Comparison of ENCODE assay signal across 8 cellular contexts in the genomic region with DNA sequence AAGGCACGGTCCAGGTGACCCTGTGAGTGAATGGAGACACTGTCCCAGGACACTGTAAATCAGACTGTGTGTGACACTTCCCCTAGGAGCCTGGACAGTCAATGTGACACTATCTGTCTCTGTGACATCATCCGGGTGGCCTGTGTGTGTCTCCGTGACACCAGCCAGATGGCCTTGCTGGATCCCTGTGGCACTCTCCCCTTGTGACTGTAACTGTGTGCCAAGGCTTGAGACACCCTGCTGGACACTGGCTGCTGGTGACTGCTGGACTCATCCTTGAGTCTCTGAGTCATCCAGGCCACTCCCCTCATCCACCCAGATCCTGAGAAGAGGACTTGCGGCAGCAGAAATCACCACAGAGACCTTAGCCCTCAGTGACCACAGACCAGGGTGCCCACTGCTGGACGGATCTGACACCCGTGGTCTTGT. TPM values are rescaled to one million over a fixed set of nuclear protein-coding genes. Genes with fewer than 3 reads are reported as not detected.
A peak's percentile ranks its signal among the peaks of the same experiment; 100 is the strongest.
DNase-seq lines count a peak whose midpoint lies in the region; ATAC-seq and TF ChIP-seq lines count a peak whose summit lies in the region.

No MANE protein-coding gene starts in this region.

- H3K4me3 Mint-ChIP-seq in WTC11, result no peak overlapping the region
- H3K4me3 Mint-ChIP-seq in Calu3 (ENCODE audit: low read depth, unreplicated experiment), result no peak overlapping the region

- H3K4me1 Mint-ChIP-seq in WTC11, result peaks cover 22% of the 10 kb centered on the region
- peaks cover 9% of the 10 kb centered on the region for H3K4me1 Mint-ChIP-seq in Calu3 (ENCODE audit: low read depth, unreplicated experiment)

- BruUV-seq in Calu3 (replicated peaks; lab: Mats Ljungman, UMichigan), result no TSS peak

- intact Hi-C loops in Calu3 (cut with micrococcal nuclease; ENCODE audit: unreplicated experiment), result no loop called here
- intact Hi-C loops in posterior vena cava (cut with DNase I), result no loop called here

- H3K36me3 Mint-ChIP-seq in WTC11 (no peaks in the 10 kb centered on the region), Calu3 (ENCODE audit: insufficient read depth, unreplicated experiment) (peaks cover 9% of the 10 kb centered on the region)

- POLR2A ChIA-PET in WTC11 (lab: Charles Lee), result no interaction called here

- no peaks in the 10 kb centered on the region; the same call in 1 of the 2 replicates for H3K9me3 Mint-ChIP-seq in WTC11
- no peaks in the 10 kb centered on the region for H3K9me3 Mint-ChIP-seq in Calu3 (ENCODE audit: low read depth, unreplicated experiment)

- TF ChIP-seq CTCF in WTC11 (IDR thresholded peaks at IDR 0.05) (no peak), Calu3 (IDR thresholded peaks at IDR 0.05; ENCODE audit: unreplicated experiment) (no peak)

- H3K27me3 Mint-ChIP-seq in WTC11 (ENCODE audit: low read depth) (no peaks in the 10 kb centered on the region), Calu3 (ENCODE audit: unreplicated experiment) (peaks cover 90% of the 10 kb centered on the region)

- CTCF ChIA-PET in WTC11 (lab: Charles Lee), result no interaction called here
- CTCF ChIA-PET in Calu3 (lab: Charles Lee), result no interaction called here

- ATAC-seq in WTC11, result no peak

- peak; percentile 26 for DNase-seq in H4 (ENCODE audit: low spot score)
- DNase-seq in WTC11 (ENCODE audit: low spot score), result no peak
- DNase-seq in globus pallidus (ENCODE audit: low spot score), result peak; percentile 99
- peak; percentile 98 for DNase-seq in putamen (ENCODE audit: low spot score)
- no peak for DNase-seq in Calu3
- DNase-seq in mucosa of gallbladder (ENCODE audit: low spot score), result no peak
- DNase-seq in NCI-H2227 treated with DMSO at 0.1 percent for 48 hours (lab: John Stamatoyannopoulos, UW), result no peak
- DNase-seq in posterior vena cava (ENCODE audit: low spot score), result no peak

- H3K27ac Mint-ChIP-seq in WTC11 (peak overlapping the region; percentile 85), Calu3 (ENCODE audit: unreplicated experiment) (no peak overlapping the region)

TF ChIP-seq in WTC11, 78 proteins besides CTCF, POLR2A, EP300 and RAD21:
- TF ChIP-seq, protein P1, sequence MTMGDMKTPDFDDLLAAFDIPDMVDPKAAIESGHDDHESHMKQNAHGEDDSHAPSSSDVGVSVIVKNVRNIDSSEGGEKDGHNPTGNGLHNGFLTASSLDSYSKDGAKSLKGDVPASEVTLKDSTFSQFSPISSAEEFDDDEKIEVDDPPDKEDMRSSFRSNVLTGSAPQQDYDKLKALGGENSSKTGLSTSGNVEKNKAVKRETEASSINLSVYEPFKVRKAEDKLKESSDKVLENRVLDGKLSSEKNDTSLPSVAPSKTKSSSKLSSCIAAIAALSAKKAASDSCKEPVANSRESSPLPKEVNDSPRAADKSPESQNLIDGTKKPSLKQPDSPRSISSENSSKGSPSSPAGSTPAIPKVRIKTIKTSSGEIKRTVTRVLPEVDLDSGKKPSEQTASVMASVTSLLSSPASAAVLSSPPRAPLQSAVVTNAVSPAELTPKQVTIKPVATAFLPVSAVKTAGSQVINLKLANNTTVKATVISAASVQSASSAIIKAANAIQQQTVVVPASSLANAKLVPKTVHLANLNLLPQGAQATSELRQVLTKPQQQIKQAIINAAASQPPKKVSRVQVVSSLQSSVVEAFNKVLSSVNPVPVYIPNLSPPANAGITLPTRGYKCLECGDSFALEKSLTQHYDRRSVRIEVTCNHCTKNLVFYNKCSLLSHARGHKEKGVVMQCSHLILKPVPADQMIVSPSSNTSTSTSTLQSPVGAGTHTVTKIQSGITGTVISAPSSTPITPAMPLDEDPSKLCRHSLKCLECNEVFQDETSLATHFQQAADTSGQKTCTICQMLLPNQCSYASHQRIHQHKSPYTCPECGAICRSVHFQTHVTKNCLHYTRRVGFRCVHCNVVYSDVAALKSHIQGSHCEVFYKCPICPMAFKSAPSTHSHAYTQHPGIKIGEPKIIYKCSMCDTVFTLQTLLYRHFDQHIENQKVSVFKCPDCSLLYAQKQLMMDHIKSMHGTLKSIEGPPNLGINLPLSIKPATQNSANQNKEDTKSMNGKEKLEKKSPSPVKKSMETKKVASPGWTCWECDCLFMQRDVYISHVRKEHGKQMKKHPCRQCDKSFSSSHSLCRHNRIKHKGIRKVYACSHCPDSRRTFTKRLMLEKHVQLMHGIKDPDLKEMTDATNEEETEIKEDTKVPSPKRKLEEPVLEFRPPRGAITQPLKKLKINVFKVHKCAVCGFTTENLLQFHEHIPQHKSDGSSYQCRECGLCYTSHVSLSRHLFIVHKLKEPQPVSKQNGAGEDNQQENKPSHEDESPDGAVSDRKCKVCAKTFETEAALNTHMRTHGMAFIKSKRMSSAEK (CRISPR knock-in tag; IDR thresholded peaks at IDR 0.05; ENCODE audit: borderline replicate concordance), result no peak
- TF ChIP-seq NFE2L1 (CRISPR knock-in tag; IDR thresholded peaks at IDR 0.05) (no peak), ZNF219 (CRISPR knock-in tag; IDR thresholded peaks at IDR 0.05; ENCODE audit: borderline replicate concordance) (no peak), CBFB (CRISPR knock-in tag; IDR thresholded peaks at IDR 0.05; ENCODE audit: low read depth) (no peak)
- TF ChIP-seq, protein P2, sequence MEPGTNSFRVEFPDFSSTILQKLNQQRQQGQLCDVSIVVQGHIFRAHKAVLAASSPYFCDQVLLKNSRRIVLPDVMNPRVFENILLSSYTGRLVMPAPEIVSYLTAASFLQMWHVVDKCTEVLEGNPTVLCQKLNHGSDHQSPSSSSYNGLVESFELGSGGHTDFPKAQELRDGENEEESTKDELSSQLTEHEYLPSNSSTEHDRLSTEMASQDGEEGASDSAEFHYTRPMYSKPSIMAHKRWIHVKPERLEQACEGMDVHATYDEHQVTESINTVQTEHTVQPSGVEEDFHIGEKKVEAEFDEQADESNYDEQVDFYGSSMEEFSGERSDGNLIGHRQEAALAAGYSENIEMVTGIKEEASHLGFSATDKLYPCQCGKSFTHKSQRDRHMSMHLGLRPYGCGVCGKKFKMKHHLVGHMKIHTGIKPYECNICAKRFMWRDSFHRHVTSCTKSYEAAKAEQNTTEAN (CRISPR knock-in tag; IDR thresholded peaks at IDR 0.05), result no peak
- TF ChIP-seq, protein P3, sequence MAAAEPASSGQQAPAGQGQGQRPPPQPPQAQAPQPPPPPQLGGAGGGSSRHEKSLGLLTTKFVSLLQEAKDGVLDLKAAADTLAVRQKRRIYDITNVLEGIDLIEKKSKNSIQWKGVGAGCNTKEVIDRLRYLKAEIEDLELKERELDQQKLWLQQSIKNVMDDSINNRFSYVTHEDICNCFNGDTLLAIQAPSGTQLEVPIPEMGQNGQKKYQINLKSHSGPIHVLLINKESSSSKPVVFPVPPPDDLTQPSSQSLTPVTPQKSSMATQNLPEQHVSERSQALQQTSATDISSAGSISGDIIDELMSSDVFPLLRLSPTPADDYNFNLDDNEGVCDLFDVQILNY (CRISPR knock-in tag; IDR thresholded peaks at IDR 0.05), result no peak

RNA-seq across cellular contexts. Expression of a gene that starts 51.6 kb away (rescaled TPM):
- 24.1 and 24.4 TPM in 2 replicates for total RNA-seq in H4 (2014; rRNA removed; shearing (Covaris generic))
- total RNA-seq in WTC11 (2021) (13.2 to 15.3 TPM (median 13.9 TPM) in 3 replicates), Calu3 (2022) (41.6 and 46.7 TPM in 2 replicates), mucosa of gallbladder (40.5 TPM), posterior vena cava (1 to 10 TPM; 9.1 TPM)

RNA-seq across cellular contexts. Expression of a gene that starts 51.8 kb away (rescaled TPM):
- 33.0 and 48.4 TPM in 2 replicates for total RNA-seq in H4 (2014; rRNA removed; shearing (Covaris generic))
- total RNA-seq in WTC11 (2021) (22.0 to 28.7 TPM (median 27.4 TPM) in 3 replicates), Calu3 (2022) (70.2 and 82.8 TPM in 2 replicates), mucosa of gallbladder (58.3 TPM), posterior vena cava (10 to 100 TPM; 17.9 to 20.0 TPM)

Comparison
In these comparisons a context has a peak if more than half of its experiments do, and no peak if none do; other contexts are left out.
1. DNase-seq: peak in H4 (single experiment), globus pallidus (single experiment) and putamen (single experiment); none in WTC11 (single experiment), Calu3 (single experiment), mucosa of gallbladder (single experiment), NCI-H2227 treated with DMSO at 0.1 percent for 48 hours (single experiment) and posterior vena cava (single experiment).